ENCODE assay signal across 9 cellular contexts in genomic region chr19:18006895-18007604, GRCh38. TPM values are rescaled to one million over a fixed set of nuclear protein-coding genes. Genes with fewer than 3 reads are reported as not detected.
DNase-seq lines count a peak whose midpoint lies in the region; ATAC-seq, FAIRE-seq and TF ChIP-seq lines count a peak whose summit lies in the region.
"Had no signal": no experiment of that assay in that cellular context is flagged by ENCODE, and none has a peak within 500 bp of the region (broad histone marks: within the 10 kb centered on the region; RNA-seq: fewer than 3 reads in every experiment).

No MANE protein-coding gene starts in this region.

- intact Hi-C loops in Right ventricle myocardium superior (cut with DNase I) (loop anchor here (1.0 kb wide), 1 partner anchor 51 kb away; no protein-coding TSS in a partner anchor), pancreas (cut with DNase I) (loop anchor here in 1 of 3 donors (1.0 kb wide), 1 partner anchor 51 kb away; no protein-coding TSS in a partner anchor), tibial artery (cut with DNase I; ENCODE audit: low total_unique reads) (loop anchor here (1.0 kb wide), 1 partner anchor 51 kb away; no protein-coding TSS in a partner anchor)

- H4K20me1 ChIP-seq in KMS-11 (ENCODE audit: insufficient read depth), result no peaks in the 10 kb centered on the region; the same call in 1 of the 2 replicates

- 0 out of 2 replicates have a peak overlapping the region, but pooled peaks have one; percentile 13 for H3K9ac ChIP-seq in KMS-11

- FAIRE-seq in pancreas (lab: Jason Lieb, UNC), result no peak

- no peak overlapping the region for H3K4me3 ChIP-seq in KMS-11 (IDR thresholded peaks at IDR 0.05; ENCODE audit: insufficient read depth, low read depth, low read length)
- H3K4me3 ChIP-seq in pancreas, result peak overlapping the region; percentile 20 to 53 (median 32)
- H3K4me3 ChIP-seq in tibial artery, result peak overlapping the region; percentile 64 to 70

- DNase-seq in C1 segment of cervical spinal cord (lab: John Stamatoyannopoulos, UW) (peak in 13 of 14 donors; percentile 42 to 92 (median 76)), Right ventricle myocardium superior (peak; percentile 91), pancreas (peak; percentile 73 to 96 (median 89)), tibial artery (peak; percentile 80 to 91)
- DNase-seq in activated naive CD8-positive, alpha-beta T cell treated with anti-CD3 and anti-CD28 coated beads for 36 hours, result peak; percentile 83

- H3K36me3 ChIP-seq in KMS-11 (ENCODE audit: insufficient read depth) (no peaks in the 10 kb centered on the region), pancreas (no peaks in the 10 kb centered on the region), tibial artery (peaks cover 34 to 56% (median 41%) of the 10 kb centered on the region in 3 donors)

- peaks cover 29% of the 10 kb centered on the region for H3K36me3 Mint-ChIP-seq in activated naive CD8-positive, alpha-beta T cell treated with anti-CD3 and anti-CD28 coated beads for 36 hours

- H3K79me2 ChIP-seq in KMS-11 (ENCODE audit: insufficient read depth, low read depth), result peaks cover 4% of the 10 kb centered on the region

- peak overlapping the region; percentile 91 for H3K27ac Mint-ChIP-seq in activated naive CD8-positive, alpha-beta T cell treated with anti-CD3 and anti-CD28 coated beads for 36 hours

- peak overlapping the region; percentile 86 for H3K4me3 Mint-ChIP-seq in activated naive CD8-positive, alpha-beta T cell treated with anti-CD3 and anti-CD28 coated beads for 36 hours

- peaks cover 18% of the 10 kb centered on the region for H3K4me1 ChIP-seq in KMS-11 (ENCODE audit: low read depth, poor library complexity, severe bottlenecking)
- peaks cover 0 to 9% (median 0%) of the 10 kb centered on the region in 3 donors for H3K4me1 ChIP-seq in pancreas
- H3K4me1 ChIP-seq in tibial artery, result peaks cover 0 to 53% (median 31%) of the 10 kb centered on the region in 4 donors

- H2AFZ ChIP-seq in KMS-11 (ENCODE audit: low read depth), result 0 out of 2 replicates have a peak overlapping the region, but pooled peaks have one; percentile 44

- H3K9me3 Mint-ChIP-seq in activated naive CD8-positive, alpha-beta T cell treated with anti-CD3 and anti-CD28 coated beads for 36 hours, result no peaks in the 10 kb centered on the region

- no peaks in the 10 kb centered on the region for H3K27me3 Mint-ChIP-seq in activated naive CD8-positive, alpha-beta T cell treated with anti-CD3 and anti-CD28 coated beads for 36 hours

- H3K27ac ChIP-seq in KMS-11, result peak overlapping the region; percentile 24; the same call in 1 of the 2 replicates
- peak overlapping the region; percentile 58 to 89 (median 76) for H3K27ac ChIP-seq in pancreas
- peak overlapping the region; percentile 84 to 88 for H3K27ac ChIP-seq in tibial artery

- H3K9me3 ChIP-seq in pancreas (no peaks in the 10 kb centered on the region), tibial artery (no peaks in the 10 kb centered on the region)

- H3K27me3 ChIP-seq in KMS-11 (ENCODE audit: insufficient read depth, low read depth) (no peaks in the 10 kb centered on the region), pancreas (no peaks in the 10 kb centered on the region), tibial artery (no peaks in the 10 kb centered on the region)

- ATAC-seq in GM19438 (IDR thresholded peaks at IDR 0.05; ENCODE audit: low read depth, unreplicated experiment) (peak; percentile 52), SK-N-SH treated with all-trans-retinoic acid at 6 μM for 48 hours (peak; percentile 93), Right ventricle myocardium superior (ENCODE audit: poor library complexity) (peak; percentile 92), pancreas (peak; percentile 85 to 93 (median 90))

- H3K4me2 ChIP-seq in KMS-11, result peak overlapping the region; percentile 92

- TF ChIP-seq CTCF in KMS-11 (conservative IDR thresholded peaks at IDR 0.05; ENCODE audit: low read depth, low read length) (peak; percentile 94), pancreas (IDR thresholded peaks at IDR 0.05) (peak; percentile 94 to 98 (median 96)), tibial artery (IDR thresholded peaks at IDR 0.05) (peak; percentile 99)

- H3K4me1 Mint-ChIP-seq in activated naive CD8-positive, alpha-beta T cell treated with anti-CD3 and anti-CD28 coated beads for 36 hours, result peaks cover 28% of the 10 kb centered on the region

- 0 to 1% methylated on average over 41 of the region's 41 CpGs for WGBS in pancreas, 2 donors

TF ChIP-seq in SK-N-SH treated with all-trans-retinoic acid at 6 μM for 48 hours, 23 proteins besides CTCF, POLR2A, EP300 and RAD21:
- TF ChIP-seq ZNF8 (CRISPR knock-in tag; IDR thresholded peaks at IDR 0.05), result no peak

RNA-seq across cellular contexts. Expression of gene ARRDC2, which starts 0.9 kb away (rescaled TPM):
- total RNA-seq in activated naive CD8-positive, alpha-beta T cell treated with anti-CD3 and anti-CD28 coated beads for 36 hours, result 10 to 100 TPM; 20.1 to 20.6 TPM
- total RNA-seq in Right ventricle myocardium superior (19.1 TPM), pancreas (10 to 100 TPM in 1 of 6 donors, 1 to 10 TPM in 5; 3.8 to 22.0 (median 8.1) TPM)
- polyA plus RNA-seq in pancreas, result 10 to 100 TPM; 32.3 to 34.8 TPM

RNA-seq across cellular contexts. Expression of gene KCNN1, which starts 40.1 kb away (rescaled TPM):
- total RNA-seq in activated naive CD8-positive, alpha-beta T cell treated with anti-CD3 and anti-CD28 coated beads for 36 hours, result under 1 TPM in 1 of 2 experiments, not detected in 1; 0.34 TPM
- total RNA-seq in Right ventricle myocardium superior (not detected), pancreas (under 1 TPM in 1 of 6 donors, not detected in 5; 0.19 TPM)
- polyA plus RNA-seq in pancreas, result under 1 TPM; 0.08 to 0.33 TPM
- total RNA-seq: T-helper 2 cell treated with Interferon-gamma antibody and Interleukin-4, amounts not matched to agents 100 ng/mL and 5 ng/mL, for 36 hours had no signal

Comparison
In these comparisons a context has a peak if more than half of its experiments do, and no peak if none do; other contexts are left out.
1. H3K27ac ChIP-seq: peak in every context shown above with its lines; median percentile 86 in tibial artery; 76 in pancreas; 24 in KMS-11.